Comparison of ENCODE assay signal across 1 cellular context in the genomic region with DNA sequence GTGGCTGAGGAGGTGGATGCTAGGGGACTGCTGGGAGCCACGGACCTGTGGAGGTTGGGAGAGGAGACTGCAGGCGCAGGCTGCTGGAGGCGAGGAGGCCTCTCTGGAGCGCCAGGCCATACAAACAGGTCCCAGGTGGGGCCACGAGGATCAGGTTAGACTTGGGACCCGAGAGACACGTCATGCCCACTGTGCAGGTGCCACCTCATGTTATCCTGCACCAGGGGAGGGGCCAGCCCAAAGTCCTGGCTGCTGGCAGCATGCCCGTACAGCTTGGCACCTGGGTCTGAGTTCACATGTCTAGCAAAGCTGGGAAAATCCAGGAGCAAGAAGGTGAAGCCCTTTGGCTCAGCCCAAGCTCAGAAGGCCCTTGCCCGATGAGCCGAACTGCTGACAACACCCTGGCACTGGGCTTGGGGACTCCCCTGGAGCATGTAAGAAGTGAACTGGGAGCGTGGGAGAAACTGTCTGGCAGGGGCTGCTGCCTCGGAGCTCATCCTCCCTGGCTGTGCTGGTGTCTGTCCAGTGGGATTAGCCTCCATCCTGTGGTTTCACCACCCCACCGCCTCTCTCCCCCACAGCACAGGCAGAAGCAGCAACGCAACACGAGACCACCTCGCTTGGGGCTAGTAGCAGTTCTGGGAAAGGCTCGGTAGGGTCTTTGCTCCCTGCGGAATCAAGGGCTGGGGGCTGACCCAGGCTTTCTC.
TF ChIP-seq lines count a peak whose summit lies in the region.

No MANE protein-coding gene starts in this region.

TF ChIP-seq in SK-N-SH, 30 proteins besides CTCF, POLR2A, EP300 and RAD21 (continued from another document):
- TF ChIP-seq, protein P1, sequence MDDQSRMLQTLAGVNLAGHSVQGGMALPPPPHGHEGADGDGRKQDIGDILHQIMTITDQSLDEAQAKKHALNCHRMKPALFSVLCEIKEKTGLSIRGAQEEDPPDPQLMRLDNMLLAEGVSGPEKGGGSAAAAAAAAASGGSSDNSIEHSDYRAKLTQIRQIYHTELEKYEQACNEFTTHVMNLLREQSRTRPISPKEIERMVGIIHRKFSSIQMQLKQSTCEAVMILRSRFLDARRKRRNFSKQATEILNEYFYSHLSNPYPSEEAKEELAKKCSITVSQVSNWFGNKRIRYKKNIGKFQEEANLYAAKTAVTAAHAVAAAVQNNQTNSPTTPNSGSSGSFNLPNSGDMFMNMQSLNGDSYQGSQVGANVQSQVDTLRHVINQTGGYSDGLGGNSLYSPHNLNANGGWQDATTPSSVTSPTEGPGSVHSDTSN (IDR thresholded peaks at IDR 0.05): no peak; the same call in 1 of the 2 replicates
- TF ChIP-seq FOSL2 (IDR thresholded peaks at IDR 0.05; ENCODE audit: borderline replicate concordance, low read depth) (no peak), MXI1 (IDR thresholded peaks at IDR 0.05; ENCODE audit: low read depth, low read length) (no peak), GABPA (IDR thresholded peaks at IDR 0.05; ENCODE audit: low read depth) (no peak), CHD2 (IDR thresholded peaks at IDR 0.05; ENCODE audit: low read length, partially characterized antibody) (no peak), NFIC (IDR thresholded peaks at IDR 0.05; ENCODE audit: borderline replicate concordance) (peak; percentile 22; the same call in 1 of the 2 replicates)
- TF ChIP-seq, protein P2, sequence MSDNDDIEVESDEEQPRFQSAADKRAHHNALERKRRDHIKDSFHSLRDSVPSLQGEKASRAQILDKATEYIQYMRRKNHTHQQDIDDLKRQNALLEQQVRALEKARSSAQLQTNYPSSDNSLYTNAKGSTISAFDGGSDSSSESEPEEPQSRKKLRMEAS (IDR thresholded peaks at IDR 0.05; ENCODE audit: low read depth): no peak
